10 cellular contexts compared by ENCODE assay signal in the genomic region with DNA sequence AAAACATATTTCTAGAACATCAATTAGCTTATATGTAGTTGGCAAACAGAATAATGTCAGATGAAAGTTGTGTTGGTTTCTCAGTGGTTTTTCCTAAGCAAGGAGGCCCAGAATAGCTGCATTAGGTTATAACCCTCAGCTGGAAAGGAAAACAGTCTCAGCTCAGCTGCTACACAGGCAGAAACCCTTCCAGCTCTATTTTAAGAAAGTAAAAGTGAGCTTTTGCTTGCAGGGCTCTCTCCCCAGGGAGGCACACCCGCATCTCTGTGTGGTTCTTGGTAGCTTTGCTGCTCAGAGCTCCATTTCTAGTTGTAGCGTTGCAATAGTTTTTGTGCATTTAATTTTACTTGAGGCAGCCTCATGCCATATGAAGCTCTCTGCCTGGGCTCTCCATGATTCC. TPM values are rescaled to one million over a fixed set of nuclear protein-coding genes. Genes with fewer than 3 reads are reported as not detected.
DNase-seq lines count a peak whose midpoint lies in the region; ATAC-seq and TF ChIP-seq lines count a peak whose summit lies in the region.
"Had no signal": no experiment of that assay in that cellular context is flagged by ENCODE, and none has a peak within 500 bp of the region (broad histone marks: within the 10 kb centered on the region; RNA-seq: fewer than 3 reads in every experiment).

No MANE protein-coding gene starts in this region.

- no peaks in the 10 kb centered on the region for H3K9me3 Mint-ChIP-seq in activated naive CD8-positive, alpha-beta T cell (ENCODE audit: low read depth)
- no peaks in the 10 kb centered on the region for H3K9me3 Mint-ChIP-seq in activated naive CD8-positive, alpha-beta T cell treated with anti-CD3 and anti-CD28 coated beads for 36 hours
- H3K9me3 Mint-ChIP-seq: naive thymus-derived CD8-positive, alpha-beta T cell had no signal

- H3K27ac Mint-ChIP-seq in activated naive CD8-positive, alpha-beta T cell: peak overlapping the region; percentile 28
- H3K27ac Mint-ChIP-seq in activated naive CD8-positive, alpha-beta T cell treated with anti-CD3 and anti-CD28 coated beads for 36 hours: no peak overlapping the region

- ATAC-seq in HG03432 (IDR thresholded peaks at IDR 0.05; ENCODE audit: unreplicated experiment): peak; percentile 94
- peak; percentile 95 for ATAC-seq in Right ventricle myocardium superior (ENCODE audit: poor library complexity)
- ATAC-seq in aorta (ENCODE audit: low FRiP score): peak; percentile 93
- ATAC-seq: A549; naive thymus-derived CD8-positive, alpha-beta T cell had no signal

- 4 to 7% methylated on average over 2 of the region's 2 CpGs for WGBS in aorta, 2 donors

- H3K27me3 ChIP-seq in aorta (ENCODE audit: control insufficient read depth in 1 of 2, insufficient read depth in 2 of 2, low read length in 1 of 2): no peaks in the 10 kb centered on the region

- H3K4me1 Mint-ChIP-seq in activated naive CD8-positive, alpha-beta T cell (ENCODE audit: low read depth): peaks cover 2% of the 10 kb centered on the region
- H3K4me1 Mint-ChIP-seq in activated naive CD8-positive, alpha-beta T cell treated with anti-CD3 and anti-CD28 coated beads for 36 hours: peaks cover 10% of the 10 kb centered on the region

- H3K4me3 ChIP-seq in aorta (ENCODE audit: low read length in 2 of 2) (no peak overlapping the region), foreskin fibroblast (ENCODE audit: low read depth in 1 of 2, low read length in 2 of 2) (no peak overlapping the region)
- H3K4me3 ChIP-seq: A549 had no signal

- H3K4me1 ChIP-seq in aorta (ENCODE audit: control insufficient read depth in 1 of 2, insufficient read depth in 2 of 2, low read length in 2 of 2): no peaks in the 10 kb centered on the region
- H3K4me1 ChIP-seq: A549 had no signal

- peak overlapping the region in 1 of 2 donors; percentile 4 for H3K27ac ChIP-seq in aorta (ENCODE audit: low read depth in 1 of 2, low read length in 2 of 2)
- H3K27ac ChIP-seq: A549 had no signal

- intact Hi-C loops in Right ventricle myocardium superior (cut with DNase I): no loop called here
- intact Hi-C loops in aorta (cut with DNase I): loop anchor here in 1 of 2 donors (2.0 to 5.0 kb wide), 2 partner anchors 53 to 66 kb away; a partner anchor contains a TSS

- H3K36me3 ChIP-seq in aorta (ENCODE audit: control insufficient read depth in 1 of 2, insufficient read depth in 2 of 2, low read length in 1 of 2): peaks cover 4 to 7% of the 10 kb centered on the region in 2 donors

- H3K9me3 ChIP-seq in aorta (ENCODE audit: control insufficient read depth, low read length): peaks cover 2% of the 10 kb centered on the region
- H3K9me3 ChIP-seq: A549 had no signal

- DNase-seq in activated naive CD8-positive, alpha-beta T cell treated with anti-CD3 and anti-CD28 coated beads for 36 hours: no peak
- DNase-seq in Right ventricle myocardium superior (peak; percentile 73), aorta (peak; percentile 85 to 86), foreskin fibroblast (no peak), T-helper 1 cell (no peak)
- no peak for DNase-seq in activated effector memory CD4-positive, alpha-beta T cell treated with Interleukin-2 at 50 U/mL for 16 hours

- no peak for TF ChIP-seq CTCF in foreskin fibroblast (IDR thresholded peaks at IDR 0.05; ENCODE audit: low read depth, low read length)

- peaks cover 8% of the 10 kb centered on the region for H3K36me3 Mint-ChIP-seq in activated naive CD8-positive, alpha-beta T cell
- H3K36me3 Mint-ChIP-seq in activated naive CD8-positive, alpha-beta T cell treated with anti-CD3 and anti-CD28 coated beads for 36 hours: peaks cover 28% of the 10 kb centered on the region

- no peak overlapping the region for H3K4me3 Mint-ChIP-seq in activated naive CD8-positive, alpha-beta T cell
- H3K4me3 Mint-ChIP-seq in activated naive CD8-positive, alpha-beta T cell treated with anti-CD3 and anti-CD28 coated beads for 36 hours: no peak overlapping the region

- no peaks in the 10 kb centered on the region for H3K27me3 Mint-ChIP-seq in activated naive CD8-positive, alpha-beta T cell
- no peaks in the 10 kb centered on the region for H3K27me3 Mint-ChIP-seq in activated naive CD8-positive, alpha-beta T cell treated with anti-CD3 and anti-CD28 coated beads for 36 hours
- H3K27me3 Mint-ChIP-seq: naive thymus-derived CD8-positive, alpha-beta T cell had no signal

RNA-seq across cellular contexts. Expression of a gene that starts 54.6 kb away (rescaled TPM):
- 10 to 100 TPM; 13.5 to 13.6 TPM for total RNA-seq in activated naive CD8-positive, alpha-beta T cell treated with anti-CD3 and anti-CD28 coated beads for 36 hours
- total RNA-seq in Right ventricle myocardium superior: 13.2 TPM
- total RNA-seq in aorta: 10 to 100 TPM; 31.9 to 42.6 TPM
- polyA plus RNA-seq in aorta: 1 to 10 TPM; 5.5 to 6.8 TPM

Comparison
In these comparisons a context has a peak if more than half of its experiments do, and no peak if none do; other contexts are left out.
1. DNase-seq: peak in Right ventricle myocardium superior (single experiment) and aorta (2 of 2); none in activated naive CD8-positive, alpha-beta T cell treated with anti-CD3 and anti-CD28 coated beads for 36 hours (single experiment), activated effector memory CD4-positive, alpha-beta T cell treated with Interleukin-2 at 50 U/mL for 16 hours (single experiment), foreskin fibroblast (0 of 2) and T-helper 1 cell (0 of 5).
2. Peak in every context shown above with its lines, with median percentiles within 50 percentile points of each other: ATAC-seq.